ENCODE assay signal across 11 cellular contexts in the genomic region with DNA sequence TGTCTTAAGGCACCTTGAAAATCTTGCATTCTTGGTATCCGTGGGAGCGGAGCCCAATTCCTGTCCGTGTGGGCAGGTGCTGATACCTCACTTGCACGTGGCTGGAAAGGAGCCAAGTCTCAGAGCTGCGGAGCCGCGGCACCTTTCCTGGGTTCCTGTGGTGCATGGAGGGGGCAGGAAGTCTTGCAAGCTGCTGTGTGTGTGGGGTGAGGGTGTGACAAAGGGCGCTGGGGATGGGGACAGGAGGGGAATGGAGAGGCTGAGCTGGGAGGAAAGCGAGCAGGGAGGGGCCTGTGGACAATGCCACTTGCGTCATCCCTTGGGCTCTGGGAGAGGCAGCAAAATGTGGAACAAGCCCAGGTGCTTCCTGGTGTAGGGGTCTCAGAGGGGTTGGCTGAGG.
DNase-seq lines count a peak whose midpoint lies in the region; ATAC-seq, FAIRE-seq and TF ChIP-seq lines count a peak whose summit lies in the region.
"Had no signal": no experiment of that assay in that cellular context is flagged by ENCODE, and none has a peak within 500 bp of the region (broad histone marks: within the 10 kb centered on the region; RNA-seq: fewer than 3 reads in every experiment).

No MANE protein-coding gene starts in this region.

- H3K4me1 ChIP-seq in GM23338 (ENCODE audit: insufficient read depth) (0 out of 2 replicates have a peak, but pooled peaks cover 4% of the 10 kb centered on the region), small intestine (ENCODE audit: control insufficient read depth in 2 of 2, insufficient read depth in 1 of 2, low read depth in 1 of 2, low read length in 1 of 2) (peaks cover 0 to 7% of the 10 kb centered on the region in 2 donors)

- no peak for TF ChIP-seq CTCF in GM23338 (conservative IDR thresholded peaks at IDR 0.05; ENCODE audit: low read depth in 2 of 2)

- ATAC-seq in GM23338: no peak
- peak; percentile 24 for ATAC-seq in activated naive CD8-positive, alpha-beta T cell treated with anti-CD3 and anti-CD28 coated beads, Interleukin-2, amount 50 U/mL, for 24 hours
- no peak for ATAC-seq in HG03135 (IDR thresholded peaks at IDR 0.05; ENCODE audit: unreplicated experiment)

- FAIRE-seq in small intestine (lab: Jason Lieb, UNC): no peak
- FAIRE-seq: TTC549 had no signal

- peak overlapping the region; percentile 66 for H2AFZ ChIP-seq in GM23338

- H3K9me3 Mint-ChIP-seq in GM23338: peaks cover 10% of the 10 kb centered on the region; the same call in 1 of the 3 replicates
- peaks cover 6% of the 10 kb centered on the region for H3K9me3 Mint-ChIP-seq in activated naive CD8-positive, alpha-beta T cell treated with anti-CD3 and anti-CD28 coated beads, Interleukin-2, amount 50 U/mL, for 24 hours
- H3K9me3 Mint-ChIP-seq: HFFc6 had no signal

- DNase-seq in GM23338 (ENCODE audit: low spot score): peak; percentile 12
- DNase-seq in NCI-H2196 (lab: John Stamatoyannopoulos, UW; ENCODE audit: unreplicated experiment): peak; percentile 61
- peak; percentile 23 for DNase-seq in activated naive CD8-positive, alpha-beta T cell treated with anti-CD3 and anti-CD28 coated beads, Interleukin-2, amount 50 U/mL, for 24 hours
- DNase-seq in small intestine: peak; percentile 58
- no peak for DNase-seq in DMS53 (lab: John Stamatoyannopoulos, UW)
- no peak for DNase-seq in SK-N-DZ (ENCODE audit: low spot score)
- DNase-seq in NCI-H1694 (lab: John Stamatoyannopoulos, UW): no peak
- DNase-seq: HFFc6 had no signal

- H3K36me3 ChIP-seq in GM23338 (ENCODE audit: insufficient read depth): no peaks in the 10 kb centered on the region
- H3K36me3 ChIP-seq in small intestine (ENCODE audit: control insufficient read depth in 2 of 2, insufficient read depth in 2 of 2, low read length in 2 of 2): no peaks in the 10 kb centered on the region

- H3F3A ChIP-seq in GM23338 (replicated peaks; ENCODE audit: low read depth): no peaks in the 10 kb centered on the region

- H3K27me3 ChIP-seq in GM23338 (ENCODE audit: insufficient read depth) (no peaks in the 10 kb centered on the region), small intestine (ENCODE audit: control insufficient read depth in 2 of 2, insufficient read depth in 2 of 2, low read length in 2 of 2) (no peaks in the 10 kb centered on the region)

- no peaks in the 10 kb centered on the region for H3K9me3 ChIP-seq in small intestine (ENCODE audit: control insufficient read depth, low read depth)

- H3K27me3 Mint-ChIP-seq in GM23338 (ENCODE audit: insufficient read depth, low read depth, poor library complexity): peaks cover 3% of the 10 kb centered on the region
- H3K27me3 Mint-ChIP-seq in activated naive CD8-positive, alpha-beta T cell treated with anti-CD3 and anti-CD28 coated beads, Interleukin-2, amount 50 U/mL, for 24 hours: peaks cover 6% of the 10 kb centered on the region

- H3K79me2 ChIP-seq in GM23338 (replicated peaks; ENCODE audit: insufficient read depth): no peaks in the 10 kb centered on the region

- WGBS in small intestine, 3 donors: 1 to 19% (median 2%) methylated on average over 9 to 10 of the region's 10 CpGs

- H3K4me3 ChIP-seq in GM23338 (no peak overlapping the region), small intestine (ENCODE audit: low read depth in 1 of 2, low read length in 2 of 2) (no peak overlapping the region)
- H3K4me3 ChIP-seq: lung had no signal

- H3K9me2 ChIP-seq in GM23338 (ENCODE audit: insufficient read depth): no peaks in the 10 kb centered on the region; the same call in 1 of the 2 replicates

- no peaks in the 10 kb centered on the region; the same call in 2 of the 3 replicates for H3K4me1 Mint-ChIP-seq in GM23338
- peaks cover 11% of the 10 kb centered on the region for H3K4me1 Mint-ChIP-seq in activated naive CD8-positive, alpha-beta T cell treated with anti-CD3 and anti-CD28 coated beads, Interleukin-2, amount 50 U/mL, for 24 hours

- no peak overlapping the region for H3K4me2 ChIP-seq in GM23338

- no peak overlapping the region for H3K27ac Mint-ChIP-seq in GM23338
- no peak overlapping the region for H3K27ac Mint-ChIP-seq in activated naive CD8-positive, alpha-beta T cell treated with anti-CD3 and anti-CD28 coated beads, Interleukin-2, amount 50 U/mL, for 24 hours
- H3K27ac Mint-ChIP-seq: HFFc6 had no signal

- no peak overlapping the region for H3K27ac ChIP-seq in GM23338 (ENCODE audit: low read depth)
- H3K27ac ChIP-seq in small intestine (ENCODE audit: low read depth in 1 of 2, low read length in 1 of 2): no peak overlapping the region

- no peak overlapping the region for H3K4me3 Mint-ChIP-seq in GM23338
- H3K4me3 Mint-ChIP-seq in activated naive CD8-positive, alpha-beta T cell treated with anti-CD3 and anti-CD28 coated beads, Interleukin-2, amount 50 U/mL, for 24 hours: no peak overlapping the region
- H3K4me3 Mint-ChIP-seq: HFFc6 had no signal

- no peaks in the 10 kb centered on the region for H3K36me3 Mint-ChIP-seq in GM23338 (ENCODE audit: low read depth)
- H3K36me3 Mint-ChIP-seq in activated naive CD8-positive, alpha-beta T cell treated with anti-CD3 and anti-CD28 coated beads, Interleukin-2, amount 50 U/mL, for 24 hours (ENCODE audit: low read depth): no peaks in the 10 kb centered on the region

- no peaks in the 10 kb centered on the region for H4K20me1 ChIP-seq in GM23338 (replicated peaks; ENCODE audit: insufficient read depth)

TF ChIP-seq in GM23338, 12 proteins besides CTCF, POLR2A, EP300 and RAD21:
- TF ChIP-seq JUNB (IDR thresholded peaks at IDR 0.05; ENCODE audit: unreplicated experiment): no peak
- no peak for TF ChIP-seq STAT1 (IDR thresholded peaks at IDR 0.05; ENCODE audit: unreplicated experiment)
- no peak for TF ChIP-seq ZNF114 (CRISPR knock-in tag; IDR thresholded peaks at IDR 0.05)
- no peak for TF ChIP-seq NANOG (IDR thresholded peaks at IDR 0.05; ENCODE audit: borderline replicate concordance)
- no peak for TF ChIP-seq ZNF331 (CRISPR knock-in tag; IDR thresholded peaks at IDR 0.05; ENCODE audit: low read depth)
- no peak for TF ChIP-seq EZH2phosphoT487 (IDR thresholded peaks at IDR 0.05; ENCODE audit: unreplicated experiment)

Comparison
In these comparisons a context has a peak if more than half of its experiments do, and no peak if none do; other contexts are left out.
1. DNase-seq: peak in GM23338 (single experiment), NCI-H2196 (single experiment), activated naive CD8-positive, alpha-beta T cell treated with anti-CD3 and anti-CD28 coated beads, Interleukin-2, amount 50 U/mL, for 24 hours (single experiment) and small intestine (single experiment); none in DMS53 (single experiment), SK-N-DZ (single experiment) and NCI-H1694 (single experiment).